Comparison of ENCODE assay signal across 1 cellular context in genomic region chr20:20017001-20017851, GRCh38.
TF ChIP-seq lines count a peak whose summit lies in the region.

NAA20 (plus strand) TSS chr20:20017362; CDS start chr20:20017397, 35 bp downstream.

TF ChIP-seq in WTC11, 78 proteins besides CTCF, POLR2A, EP300 and RAD21 (continued from another document and continues in another):
- TF ChIP-seq, protein P1, sequence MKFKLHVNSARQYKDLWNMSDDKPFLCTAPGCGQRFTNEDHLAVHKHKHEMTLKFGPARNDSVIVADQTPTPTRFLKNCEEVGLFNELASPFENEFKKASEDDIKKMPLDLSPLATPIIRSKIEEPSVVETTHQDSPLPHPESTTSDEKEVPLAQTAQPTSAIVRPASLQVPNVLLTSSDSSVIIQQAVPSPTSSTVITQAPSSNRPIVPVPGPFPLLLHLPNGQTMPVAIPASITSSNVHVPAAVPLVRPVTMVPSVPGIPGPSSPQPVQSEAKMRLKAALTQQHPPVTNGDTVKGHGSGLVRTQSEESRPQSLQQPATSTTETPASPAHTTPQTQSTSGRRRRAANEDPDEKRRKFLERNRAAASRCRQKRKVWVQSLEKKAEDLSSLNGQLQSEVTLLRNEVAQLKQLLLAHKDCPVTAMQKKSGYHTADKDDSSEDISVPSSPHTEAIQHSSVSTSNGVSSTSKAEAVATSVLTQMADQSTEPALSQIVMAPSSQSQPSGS (CRISPR knock-in tag; IDR thresholded peaks at IDR 0.05; ENCODE audit: borderline replicate concordance, low read depth): no peak
- TF ChIP-seq IRF1 (CRISPR knock-in tag; IDR thresholded peaks at IDR 0.05) (peak; percentile 52; the same call in 1 of the 2 replicates), RELA (CRISPR knock-in tag; IDR thresholded peaks at IDR 0.05; ENCODE audit: borderline replicate concordance) (no peak), EMX1 (CRISPR knock-in tag; IDR thresholded peaks at IDR 0.05) (no peak), GABPB1 (CRISPR knock-in tag; IDR thresholded peaks at IDR 0.05) (peak; percentile 93), IRF2 (CRISPR knock-in tag; IDR thresholded peaks at IDR 0.05; ENCODE audit: borderline replicate concordance, low read depth) (no peak), USF1 (CRISPR knock-in tag; IDR thresholded peaks at IDR 0.05) (peak; percentile 19; the same call in 1 of the 2 replicates), ZNF232 (CRISPR knock-in tag; IDR thresholded peaks at IDR 0.05) (peak; percentile 54; the same call in 1 of the 2 replicates), TP53 (CRISPR knock-in tag; IDR thresholded peaks at IDR 0.05) (no peak; the same call in 1 of the 2 replicates), FOXP4 (CRISPR knock-in tag; IDR thresholded peaks at IDR 0.05) (peak; percentile 77), CREM (CRISPR knock-in tag; IDR thresholded peaks at IDR 0.05) (0 out of 2 replicates have a peak, but pooled peaks have one; percentile 53), ERG (CRISPR knock-in tag; IDR thresholded peaks at IDR 0.05) (no peak), SMAD3 (CRISPR knock-in tag; IDR thresholded peaks at IDR 0.05; ENCODE audit: borderline replicate concordance) (peak; percentile 58; the same call in 1 of the 2 replicates), ZNF263 (CRISPR knock-in tag; IDR thresholded peaks at IDR 0.05; ENCODE audit: low read depth) (no peak), NFE2L1 (CRISPR knock-in tag; IDR thresholded peaks at IDR 0.05) (peak; percentile 89), NR3C1 (CRISPR knock-in tag; conservative IDR thresholded peaks at IDR 0.05; ENCODE audit: low read depth) (no peak), E2F1 (CRISPR knock-in tag; IDR thresholded peaks at IDR 0.05) (peak; percentile 57; the same call in 1 of the 2 replicates), TEAD4 (CRISPR knock-in tag; IDR thresholded peaks at IDR 0.05) (no peak), SP1 (CRISPR knock-in tag; conservative IDR thresholded peaks at IDR 0.05) (peak; percentile 65; the same call in 1 of the 2 replicates), CREB1 (CRISPR knock-in tag; IDR thresholded peaks at IDR 0.05) (no peak), HMGA2 (CRISPR knock-in tag; IDR thresholded peaks at IDR 0.05) (no peak), ZNF423 (CRISPR knock-in tag; IDR thresholded peaks at IDR 0.05) (no peak), MXD4 (CRISPR knock-in tag; IDR thresholded peaks at IDR 0.05; ENCODE audit: borderline replicate concordance) (no peak), ZNF671 (CRISPR knock-in tag; IDR thresholded peaks at IDR 0.05) (no peak), FOXJ3 (CRISPR knock-in tag; IDR thresholded peaks at IDR 0.05; ENCODE audit: borderline replicate concordance) (no peak), GTF2I (CRISPR knock-in tag; conservative IDR thresholded peaks at IDR 0.05) (0 out of 2 replicates have a peak, but pooled peaks have one; percentile 50), NR1H2 (CRISPR knock-in tag; IDR thresholded peaks at IDR 0.05) (no peak), TEAD1 (CRISPR knock-in tag; IDR thresholded peaks at IDR 0.05) (peak; percentile 36; the same call in 1 of the 2 replicates), MYBL2 (CRISPR knock-in tag; IDR thresholded peaks at IDR 0.05) (peak; percentile 66; the same call in 1 of the 2 replicates), TCF7 (CRISPR knock-in tag; IDR thresholded peaks at IDR 0.05; ENCODE audit: low read depth) (no peak), CBFB (CRISPR knock-in tag; IDR thresholded peaks at IDR 0.05; ENCODE audit: low read depth) (no peak; the same call in 1 of the 2 replicates), ETV6 (CRISPR knock-in tag; IDR thresholded peaks at IDR 0.05) (peak; percentile 97), AFF4 (CRISPR knock-in tag; IDR thresholded peaks at IDR 0.05; ENCODE audit: borderline replicate concordance) (no peak), ELF4 (CRISPR knock-in tag; IDR thresholded peaks at IDR 0.05; ENCODE audit: low read depth) (0 out of 2 replicates have a peak, but pooled peaks have one; percentile 3), NFATC4 (CRISPR knock-in tag; IDR thresholded peaks at IDR 0.05) (0 out of 2 replicates have a peak, but pooled peaks have one; percentile 51), ZNF121 (CRISPR knock-in tag; IDR thresholded peaks at IDR 0.05) (0 out of 2 replicates have a peak, but pooled peaks have one; percentile 12)
- TF ChIP-seq, protein P2, sequence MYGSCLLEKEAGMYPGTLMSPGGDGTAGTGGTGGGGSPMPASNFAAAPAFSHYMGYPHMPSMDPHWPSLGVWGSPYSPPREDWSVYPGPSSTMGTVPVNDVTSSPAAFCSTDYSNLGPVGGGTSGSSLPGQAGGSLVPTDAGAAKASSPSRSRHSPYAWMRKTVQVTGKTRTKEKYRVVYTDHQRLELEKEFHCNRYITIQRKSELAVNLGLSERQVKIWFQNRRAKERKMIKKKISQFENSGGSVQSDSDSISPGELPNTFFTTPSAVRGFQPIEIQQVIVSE (CRISPR knock-in tag; IDR thresholded peaks at IDR 0.05; ENCODE audit: borderline replicate concordance): no peak
- TF ChIP-seq, protein P3, sequence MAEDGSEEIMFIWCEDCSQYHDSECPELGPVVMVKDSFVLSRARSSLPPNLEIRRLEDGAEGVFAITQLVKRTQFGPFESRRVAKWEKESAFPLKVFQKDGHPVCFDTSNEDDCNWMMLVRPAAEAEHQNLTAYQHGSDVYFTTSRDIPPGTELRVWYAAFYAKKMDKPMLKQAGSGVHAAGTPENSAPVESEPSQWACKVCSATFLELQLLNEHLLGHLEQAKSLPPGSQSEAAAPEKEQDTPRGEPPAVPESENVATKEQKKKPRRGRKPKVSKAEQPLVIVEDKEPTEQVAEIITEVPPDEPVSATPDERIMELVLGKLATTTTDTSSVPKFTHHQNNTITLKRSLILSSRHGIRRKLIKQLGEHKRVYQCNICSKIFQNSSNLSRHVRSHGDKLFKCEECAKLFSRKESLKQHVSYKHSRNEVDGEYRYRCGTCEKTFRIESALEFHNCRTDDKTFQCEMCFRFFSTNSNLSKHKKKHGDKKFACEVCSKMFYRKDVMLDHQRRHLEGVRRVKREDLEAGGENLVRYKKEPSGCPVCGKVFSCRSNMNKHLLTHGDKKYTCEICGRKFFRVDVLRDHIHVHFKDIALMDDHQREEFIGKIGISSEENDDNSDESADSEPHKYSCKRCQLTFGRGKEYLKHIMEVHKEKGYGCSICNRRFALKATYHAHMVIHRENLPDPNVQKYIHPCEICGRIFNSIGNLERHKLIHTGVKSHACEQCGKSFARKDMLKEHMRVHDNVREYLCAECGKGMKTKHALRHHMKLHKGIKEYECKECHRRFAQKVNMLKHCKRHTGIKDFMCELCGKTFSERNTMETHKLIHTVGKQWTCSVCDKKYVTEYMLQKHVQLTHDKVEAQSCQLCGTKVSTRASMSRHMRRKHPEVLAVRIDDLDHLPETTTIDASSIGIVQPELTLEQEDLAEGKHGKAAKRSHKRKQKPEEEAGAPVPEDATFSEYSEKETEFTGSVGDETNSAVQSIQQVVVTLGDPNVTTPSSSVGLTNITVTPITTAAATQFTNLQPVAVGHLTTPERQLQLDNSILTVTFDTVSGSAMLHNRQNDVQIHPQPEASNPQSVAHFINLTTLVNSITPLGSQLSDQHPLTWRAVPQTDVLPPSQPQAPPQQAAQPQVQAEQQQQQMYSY (CRISPR knock-in tag; IDR thresholded peaks at IDR 0.05): no peak; the same call in 1 of the 2 replicates
- TF ChIP-seq, protein P4, sequence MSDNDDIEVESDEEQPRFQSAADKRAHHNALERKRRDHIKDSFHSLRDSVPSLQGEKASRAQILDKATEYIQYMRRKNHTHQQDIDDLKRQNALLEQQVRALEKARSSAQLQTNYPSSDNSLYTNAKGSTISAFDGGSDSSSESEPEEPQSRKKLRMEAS (CRISPR knock-in tag; IDR thresholded peaks at IDR 0.05): peak; percentile 88; the same call in 1 of the 2 replicates
- TF ChIP-seq, protein P5, sequence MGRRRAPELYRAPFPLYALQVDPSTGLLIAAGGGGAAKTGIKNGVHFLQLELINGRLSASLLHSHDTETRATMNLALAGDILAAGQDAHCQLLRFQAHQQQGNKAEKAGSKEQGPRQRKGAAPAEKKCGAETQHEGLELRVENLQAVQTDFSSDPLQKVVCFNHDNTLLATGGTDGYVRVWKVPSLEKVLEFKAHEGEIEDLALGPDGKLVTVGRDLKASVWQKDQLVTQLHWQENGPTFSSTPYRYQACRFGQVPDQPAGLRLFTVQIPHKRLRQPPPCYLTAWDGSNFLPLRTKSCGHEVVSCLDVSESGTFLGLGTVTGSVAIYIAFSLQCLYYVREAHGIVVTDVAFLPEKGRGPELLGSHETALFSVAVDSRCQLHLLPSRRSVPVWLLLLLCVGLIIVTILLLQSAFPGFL (CRISPR knock-in tag; IDR thresholded peaks at IDR 0.05; ENCODE audit: borderline replicate concordance): 0 out of 2 replicates have a peak, but pooled peaks have one; percentile 43
